Comparison of ENCODE assay signal across 8 cellular contexts in the genomic region with DNA sequence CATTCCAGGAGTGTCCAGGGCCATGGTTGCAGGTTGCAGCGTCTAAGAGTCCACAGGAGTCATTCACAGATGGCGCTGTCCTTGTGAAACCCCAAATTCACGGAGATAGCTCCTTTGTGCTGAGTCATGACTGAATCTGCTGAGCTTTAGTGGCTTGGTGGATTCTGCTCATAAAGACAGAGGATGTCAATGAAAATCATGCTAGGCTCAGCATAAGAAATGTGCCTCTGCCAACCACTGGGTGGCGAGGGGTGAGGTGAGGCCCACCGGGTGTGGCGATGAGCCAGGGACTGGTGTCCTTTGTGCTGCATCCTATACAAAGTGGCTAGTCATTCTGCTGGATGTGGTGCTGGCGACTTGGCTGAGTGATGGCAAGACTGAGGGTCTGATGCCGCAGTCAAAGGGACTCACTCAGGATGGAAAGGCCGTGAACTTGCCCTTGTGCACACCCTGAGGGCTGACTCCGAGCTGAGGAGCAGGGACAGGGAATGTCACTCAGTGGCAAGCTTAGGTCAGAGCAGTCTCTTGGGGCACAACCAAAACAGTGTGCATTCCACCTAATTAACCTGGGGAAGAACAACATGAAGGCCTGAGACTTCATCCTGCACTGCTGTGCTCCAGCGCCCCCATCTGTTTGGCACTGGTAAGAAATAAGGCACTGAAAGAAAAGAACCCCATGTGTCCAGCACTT.
DNase-seq lines count a peak whose midpoint lies in the region; ATAC-seq and TF ChIP-seq lines count a peak whose summit lies in the region.

No MANE protein-coding gene starts in this region.

- H3K36me3 ChIP-seq in SJSA1 (peaks cover 65% of the 10 kb centered on the region), upper lobe of left lung (peaks cover 0 to 4% (median 0%) of the 10 kb centered on the region in 4 donors)

- H3K27me3 ChIP-seq in SJSA1 (replicated peaks) (no peaks in the 10 kb centered on the region), upper lobe of left lung (no peaks in the 10 kb centered on the region)

- H3K27ac ChIP-seq in SJSA1 (peak overlapping the region; percentile 100), upper lobe of left lung (no peak overlapping the region)

- peaks cover 9% of the 10 kb centered on the region for H3K9me3 ChIP-seq in SJSA1 (replicated peaks)
- H3K9me3 ChIP-seq in upper lobe of left lung = no peaks in the 10 kb centered on the region

- peak; percentile 75 for DNase-seq in EH (ENCODE audit: low read depth)
- peak; percentile 88 to 90 for DNase-seq in SJSA1 (ENCODE audit: low read depth in 1 of 2, low spot score in 2 of 2)
- DNase-seq in germinal center (ENCODE audit: low spot score) = peak; percentile 42
- peak in 1 of 2 donors; percentile 36 for DNase-seq in upper lobe of left lung

- no peak for TF ChIP-seq CTCF in upper lobe of left lung (IDR thresholded peaks at IDR 0.05)

- no peak for TF ChIP-seq POLR2A in upper lobe of left lung (IDR thresholded peaks at IDR 0.05)

- H3K4me1 ChIP-seq in SJSA1 (replicated peaks) = peaks cover 53% of the 10 kb centered on the region
- H3K4me1 ChIP-seq in upper lobe of left lung = no peaks in the 10 kb centered on the region

- H3K4me3 ChIP-seq in SJSA1 (no peak overlapping the region), upper lobe of left lung (no peak overlapping the region)

- ATAC-seq in HG02759 (IDR thresholded peaks at IDR 0.05; ENCODE audit: unreplicated experiment) (peak; percentile 27), upper lobe of left lung (ENCODE audit: low FRiP score in 2 of 2) (peak; percentile 28 to 40), GM21825 (IDR thresholded peaks at IDR 0.05; ENCODE audit: unreplicated experiment) (no peak), GM18502 (IDR thresholded peaks at IDR 0.05; ENCODE audit: poor library complexity, unreplicated experiment) (no peak), GM18520 (IDR thresholded peaks at IDR 0.05; ENCODE audit: unreplicated experiment) (no peak)

- TF ChIP-seq EP300 in upper lobe of left lung (IDR thresholded peaks at IDR 0.05) = no peak

- WGBS in upper lobe of left lung, 2 donors = 86 to 88% methylated on average over 11 of the region's 11 CpGs

Comparison
In these comparisons a context has a peak if more than half of its experiments do, and no peak if none do; other contexts are left out.
1. ATAC-seq: peak in HG02759 (single experiment) and upper lobe of left lung (2 of 2); none in GM21825 (single experiment), GM18502 (single experiment) and GM18520 (single experiment).